ENCODE assay signal across 8 cellular contexts in genomic region chr1:219173758-219174671, GRCh38. TPM values are rescaled to one million over a fixed set of nuclear protein-coding genes. Genes with fewer than 3 reads are reported as not detected.
DNase-seq lines count a peak whose midpoint lies in the region; ATAC-seq and TF ChIP-seq lines count a peak whose summit lies in the region.

LYPLAL1 (plus strand) TSS chr1:219173878; CDS start chr1:219173891, 13 bp downstream.

- TF ChIP-seq CTCF in AG04450 (IDR thresholded peaks at IDR 0.05; ENCODE audit: low read depth, low read length) = 0 out of 2 replicates have a peak, but pooled peaks have one; percentile 4
- TF ChIP-seq CTCF in WI38 (IDR thresholded peaks at IDR 0.05; ENCODE audit: low read depth, low read length) = no peak
- TF ChIP-seq CTCF in mammary epithelial cell (conservative IDR thresholded peaks at IDR 0.05 in 1 of 2, IDR thresholded peaks at IDR 0.05 in 1 of 2; ENCODE audit: extremely low read depth in 1 of 2, insufficient read depth in 1 of 2, low read depth in 1 of 2, low read length in 2 of 2) = no peak
- no peak for TF ChIP-seq CTCF in smooth muscle cell (IDR thresholded peaks at IDR 0.05; ENCODE audit: borderline replicate concordance, insufficient read depth, poor library complexity, severe bottlenecking)

- CTCF ChIA-PET in AG04450 (lab: Charles Lee) = interaction anchor here (1.1 to 3.0 kb wide), 2 partner anchors 14 to 874 kb away, joined by 3 to 11 read pairs; no protein-coding TSS in a partner anchor
- CTCF ChIA-PET in mammary epithelial cell (lab: Charles Lee; ENCODE audit: low non-redundant PET) = interaction anchor here (0.6 kb wide), 1 partner anchor 449 kb away, joined by 3 read pairs; no protein-coding TSS in a partner anchor

- in situ Hi-C loops in mammary epithelial cell (cut with MboI; ENCODE audit: low sequenced_read_pairs in 2 of 2) = no loop called here

- peaks cover 29% of the 10 kb centered on the region for H3K79me2 ChIP-seq in mammary epithelial cell (ENCODE audit: insufficient read depth, low read length)
- peaks cover 14% of the 10 kb centered on the region for H3K79me2 ChIP-seq in smooth muscle cell (ENCODE audit: low read depth)

- H3K27me3 ChIP-seq in AG04450 (ENCODE audit: control insufficient read depth, insufficient read depth, low read length) = no peaks in the 10 kb centered on the region
- H3K27me3 ChIP-seq in mammary epithelial cell (ENCODE audit: insufficient read depth, low read length) = no peaks in the 10 kb centered on the region
- no peaks in the 10 kb centered on the region for H3K27me3 ChIP-seq in smooth muscle cell (ENCODE audit: low read depth)

- H3K27ac ChIP-seq in AG04450 (ENCODE audit: low read depth, low read length) (peak within 1 kb of the TSS; percentile 86), mammary epithelial cell (ENCODE audit: insufficient read depth, low read depth, low read length) (peak within 1 kb of the TSS; percentile 80), smooth muscle cell (ENCODE audit: low read depth) (peak within 1 kb of the TSS; percentile 57)

- TSS peak; percentile 42 for BruUV-seq in mammary epithelial cell (replicated peaks; lab: Mats Ljungman, UMichigan)

- H3K4me2 ChIP-seq in mammary epithelial cell (ENCODE audit: insufficient read depth, low read depth, low read length) = peak within 1 kb of the TSS; percentile 95
- peak within 1 kb of the TSS; percentile 88 for H3K4me2 ChIP-seq in smooth muscle cell

- peak within 1 kb of the TSS; percentile 72 for H3K9ac ChIP-seq in mammary epithelial cell (ENCODE audit: insufficient read depth, low read length)
- peak within 1 kb of the TSS; percentile 77 for H3K9ac ChIP-seq in smooth muscle cell (ENCODE audit: low read depth)

- intact Hi-C loops in mammary epithelial cell (cut with micrococcal nuclease) = loop anchor here (5.0 kb wide), 1 partner anchor 87 kb away; no protein-coding TSS in a partner anchor

- POLR2A ChIA-PET in AG04450 (lab: Yijun Ruan, JAX) = interaction anchor here (0.6 to 1.4 kb wide), 6 partner anchors 15 to 829 kb away, joined by 3 to 7 read pairs (median 4); partner anchors contain the start of gene TGFB2

- H3K4me1 ChIP-seq in mammary epithelial cell (ENCODE audit: insufficient read depth, low read length) (peaks cover 25% of the 10 kb centered on the region), smooth muscle cell (ENCODE audit: low read depth) (peaks cover 13% of the 10 kb centered on the region)

- no peaks in the 10 kb centered on the region for H3K36me3 ChIP-seq in mammary epithelial cell (ENCODE audit: insufficient read depth, low read length)
- H3K36me3 ChIP-seq in smooth muscle cell (ENCODE audit: low read depth) = no peaks in the 10 kb centered on the region

- dilution Hi-C loops in mammary epithelial cell (cut with HindIII; ENCODE audit: low sequenced_read_pairs) = no loop called here

- ATAC-seq in GM18868 (IDR thresholded peaks at IDR 0.05; ENCODE audit: unreplicated experiment) (peak; percentile 67), HG03103 (IDR thresholded peaks at IDR 0.05; ENCODE audit: low read depth, unreplicated experiment) (peak; percentile 62)

- no peaks in the 10 kb centered on the region for H3F3A ChIP-seq in smooth muscle cell (ENCODE audit: low read depth)

- peak; percentile 74 for DNase-seq in AG04450 (ENCODE audit: low read depth, low spot score)
- DNase-seq in NCI-H2227 (lab: John Stamatoyannopoulos, UW; ENCODE audit: unreplicated experiment) = peak; percentile 95
- peak; percentile 80 for DNase-seq in mammary epithelial cell
- DNase-seq in iPS-NIHi7 (ENCODE audit: extremely low spot score) = peak; percentile 93
- peak; percentile 48 for DNase-seq in smooth muscle cell (lab: John Stamatoyannopoulos, UW; ENCODE audit: unreplicated experiment)

- H4K20me1 ChIP-seq in mammary epithelial cell (ENCODE audit: insufficient read depth, low read length) (no peaks in the 10 kb centered on the region), smooth muscle cell (ENCODE audit: low read depth) (no peaks in the 10 kb centered on the region)

- H3K4me3 ChIP-seq in AG04450 (ENCODE audit: low read depth, low read length) (peak within 1 kb of the TSS; percentile 72), WI38 (ENCODE audit: low read depth, low read length) (peak within 1 kb of the TSS; percentile 85), mammary epithelial cell (replicated peaks in 1 of 3; ENCODE audit: insufficient read depth in 1 of 3, low read depth in 2 of 3, low read length in 3 of 3) (peak within 1 kb of the TSS; percentile 64 to 70 (median 65)), smooth muscle cell (peak within 1 kb of the TSS; percentile 67)

- WGBS in mammary epithelial cell (ENCODE audit: low coverage, missing lambda C conversion rate) = 2% methylated on average over 27 of the region's 51 CpGs
- WGBS in smooth muscle cell (ENCODE audit: low lambda C conversion rate) = 2% methylated on average over 46 of the region's 51 CpGs

- H3K9me3 ChIP-seq in AG04450 (ENCODE audit: control insufficient read depth, insufficient read depth, low read length) (no peaks in the 10 kb centered on the region), mammary epithelial cell (replicated peaks; ENCODE audit: insufficient read depth, low read length) (no peaks in the 10 kb centered on the region), smooth muscle cell (replicated peaks; ENCODE audit: low read depth) (no peaks in the 10 kb centered on the region)

- H2AFZ ChIP-seq in mammary epithelial cell (ENCODE audit: low read depth, low read length) (peak within 1 kb of the TSS; percentile 87), smooth muscle cell (ENCODE audit: low read depth) (peak within 1 kb of the TSS; percentile 87)

RNA-seq across cellular contexts. Expression of gene LYPLAL1, which starts in this region (rescaled TPM):
- 19.3 and 30.1 TPM in 2 replicates for polyA plus RNA-seq in AG04450 (2011; rRNA removed)
- 14.0 and 29.8 TPM in 2 replicates for polyA minus RNA-seq in AG04450 (2011; rRNA and poly(A)+ RNA removed)
- total RNA-seq in mammary epithelial cell = 10 to 100 TPM; 34.5 to 34.7 TPM
- 9.1 TPM for polyA plus RNA-seq in mammary epithelial cell
- 9.7 TPM for polyA minus RNA-seq in mammary epithelial cell
- total RNA-seq in smooth muscle cell = 18.2 and 24.0 TPM in 2 replicates
- polyA plus RNA-seq in smooth muscle cell = 18.7 and 19.5 TPM in 2 replicates

Comparison
In these comparisons a context has a peak if more than half of its experiments do, and no peak if none do; other contexts are left out.
1. Peak in every context shown above with its lines: DNase-seq, ATAC-seq, H3K4me3 ChIP-seq and H3K27ac ChIP-seq.